In genomic region chr14:30252800-30253425, GRCh38 we compare ENCODE assay signal across 25 cellular contexts.
DNase-seq lines count a peak whose midpoint lies in the region; TF ChIP-seq lines count a peak whose summit lies in the region.
"Had no signal": no experiment of that assay in that cellular context is flagged by ENCODE, and none has a peak within 500 bp of the region (broad histone marks: within the 10 kb centered on the region; RNA-seq: fewer than 3 reads in every experiment).

No MANE protein-coding gene starts in this region.

- DNase-seq in AG10803 (ENCODE audit: low read depth) (peak; percentile 43), NCI-H69 (lab: John Stamatoyannopoulos, UW) (peak; percentile 71), epithelial cell of esophagus (ENCODE audit: low read depth) (peak; percentile 76), medulla oblongata (ENCODE audit: extremely low spot score) (peak; percentile 12), KBM-7 (no peak), activated gamma-delta T cell (lab: John Stamatoyannopoulos, UW) (no peak), UCSD-AML1 (lab: John Stamatoyannopoulos, UW; ENCODE audit: unreplicated experiment) (no peak)
- no peak for DNase-seq in activated CD4-positive, alpha-beta T cell treated with anti-CD3 and anti-CD28 coated beads, Interleukin-2, amount 50 U/mL, for 1 hour
- DNase-seq: activated CD4-positive, alpha-beta T cell treated with anti-CD3 and anti-CD28 coated beads for 1 hour; activated CD8-positive, alpha-beta T cell treated with anti-CD3 and anti-CD28 coated beads, Interleukin-2, amount 10 ng/mL, durations not matched to agents 7 days and 5 days; activated effector memory CD4-positive, alpha-beta T cell treated with Interleukin-2 at 50 U/mL for 16 hours; activated naive CD8-positive, alpha-beta T cell treated with anti-CD3 and anti-CD28 coated beads, Interleukin-2, amount 10 ng/mL, durations not matched to agents 7 days and 5 days; activated T-cell treated with anti-CD3 and anti-CD28 coated beads for 4 hours; effector memory CD8-positive, alpha-beta T cell; head of caudate nucleus; naive B cell; NCI-H1417 treated with DMSO at 0.1 percent for 48 hours; NCI-H2107; NCI-H524; occipital lobe; SJCRH30; T-helper 1 cell; uterus had no signal

- TF ChIP-seq CTCF in AG10803 (conservative IDR thresholded peaks at IDR 0.05; ENCODE audit: low read length), result no peak
- no peak for TF ChIP-seq CTCF in epithelial cell of esophagus (IDR thresholded peaks at IDR 0.05; ENCODE audit: insufficient read depth, low read depth, low read length, missing control alignments)

- H3K4me3 ChIP-seq in AG10803 (ENCODE audit: low read length) (no peak overlapping the region), epithelial cell of esophagus (ENCODE audit: low read length) (no peak overlapping the region)
- H3K4me3 ChIP-seq: coronary artery, HAP-1, SJCRH30, uterus had no signal

- in situ Hi-C loops in KBM-7 (cut with MboI; ENCODE audit: low pct_unique_long_range_greater_than_20kb, low sequenced_read_pairs), result no loop called here

Comparison
In these comparisons a context has a peak if more than half of its experiments do, and no peak if none do; other contexts are left out.
1. DNase-seq: peak in AG10803 (single experiment), NCI-H69 (single experiment), epithelial cell of esophagus (single experiment) and medulla oblongata (single experiment); none in KBM-7 (single experiment), activated CD4-positive, alpha-beta T cell treated with anti-CD3 and anti-CD28 coated beads, Interleukin-2, amount 50 U/mL, for 1 hour (single experiment), activated gamma-delta T cell (single experiment) and UCSD-AML1 (single experiment).